ENCODE assay signal across 14 cellular contexts in the genomic region with DNA sequence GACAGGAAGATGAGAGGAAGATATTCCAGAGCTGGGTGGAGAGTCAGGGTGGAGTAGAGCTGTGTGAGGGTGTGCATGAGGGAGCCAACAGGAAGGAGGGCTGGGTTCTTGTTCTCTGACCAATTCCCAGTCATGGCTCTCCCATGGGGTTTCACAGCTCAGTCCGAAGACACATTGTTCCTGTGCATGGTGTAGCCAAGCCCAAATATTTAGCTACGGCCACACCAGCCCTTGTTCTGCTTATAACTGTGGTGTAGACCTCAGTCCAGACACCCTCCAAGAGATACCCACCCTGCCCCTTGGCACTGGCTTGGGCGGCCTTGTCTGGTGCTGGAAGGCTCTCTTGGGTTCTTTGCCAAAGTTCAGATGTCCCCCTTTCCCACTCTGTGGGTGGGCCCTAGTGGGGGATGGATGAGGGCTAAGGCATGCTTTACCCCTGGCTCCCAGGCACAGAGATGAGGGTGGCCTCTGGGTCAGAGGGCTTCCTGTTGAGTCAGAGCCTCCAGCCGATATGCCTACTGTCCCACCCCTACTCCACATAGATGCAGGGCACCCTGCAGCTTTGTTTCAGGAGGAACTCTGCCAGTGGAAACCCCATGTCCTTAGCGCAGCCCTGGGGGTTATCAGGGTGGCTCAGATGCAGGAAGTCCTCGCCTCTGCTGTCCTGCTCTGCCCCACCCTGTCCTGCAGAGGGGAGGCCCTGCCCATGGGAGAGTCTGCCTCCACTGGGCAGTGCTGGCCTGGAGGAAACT.
DNase-seq lines count a peak whose midpoint lies in the region; ATAC-seq and TF ChIP-seq lines count a peak whose summit lies in the region.
"Had no signal": no experiment of that assay in that cellular context is flagged by ENCODE, and none has a peak within 500 bp of the region (broad histone marks: within the 10 kb centered on the region; RNA-seq: fewer than 3 reads in every experiment).

No MANE protein-coding gene starts in this region.

- peak overlapping the region; percentile 7 for H3K27ac Mint-ChIP-seq in endothelial cell (ENCODE audit: unreplicated experiment)
- H3K27ac Mint-ChIP-seq: immature natural killer cell had no signal

- H3K79me1 ChIP-seq in mesenchymal stem cell (replicated peaks; ENCODE audit: low read length, poor library complexity, severe bottlenecking), result no peaks in the 10 kb centered on the region

- no peak overlapping the region for H2AK5ac ChIP-seq in mesenchymal stem cell (ENCODE audit: low read length, severe bottlenecking)

- intact Hi-C loops in thyroid gland (cut with DNase I), result no loop called here

- H2BK120ac ChIP-seq in mesenchymal stem cell (ENCODE audit: low read depth, low read length), result no peak overlapping the region

- TF ChIP-seq CTCF in endothelial cell (IDR thresholded peaks at IDR 0.05; ENCODE audit: unreplicated experiment) (no peak), thyroid gland (IDR thresholded peaks at IDR 0.05) (no peak)

- no peaks in the 10 kb centered on the region for H3K9me3 Mint-ChIP-seq in endothelial cell (ENCODE audit: unreplicated experiment)

- peak overlapping the region; percentile 27 for H3K9ac ChIP-seq in mesenchymal stem cell (ENCODE audit: low read length)

- H2BK5ac ChIP-seq in mesenchymal stem cell (ENCODE audit: low read depth, low read length, poor library complexity, severe bottlenecking), result no peak overlapping the region

- H4K8ac ChIP-seq in mesenchymal stem cell (ENCODE audit: low read length), result no peak overlapping the region

- no peak overlapping the region for H3K4me3 Mint-ChIP-seq in endothelial cell (ENCODE audit: unreplicated experiment)
- H3K4me3 Mint-ChIP-seq: immature natural killer cell had no signal

- H3K36me3 ChIP-seq in mesenchymal stem cell (ENCODE audit: control insufficient read depth in 1 of 2, insufficient read depth in 2 of 2, low read depth in 1 of 2, low read length in 2 of 2) (no peaks in the 10 kb centered on the region), thyroid gland (no peaks in the 10 kb centered on the region)

- no peak overlapping the region for H2BK15ac ChIP-seq in mesenchymal stem cell (ENCODE audit: low read depth, poor library complexity, severe bottlenecking)

- 65% methylated on average over 6 of the region's 6 CpGs for WGBS in mesenchymal stem cell
- WGBS in thyroid gland, 2 donors, result 54 to 65% methylated on average over 6 of the region's 6 CpGs

- H3K27ac ChIP-seq in mesenchymal stem cell (ENCODE audit: low read length, poor library complexity, severe bottlenecking), result no peak overlapping the region
- peak overlapping the region; percentile 62 to 72 (median 65) for H3K27ac ChIP-seq in thyroid gland
- H3K27ac ChIP-seq: neutrophil had no signal

- no peak overlapping the region for H3K4me2 ChIP-seq in mesenchymal stem cell (ENCODE audit: low read length, poor library complexity, severe bottlenecking)

- H3K4me1 Mint-ChIP-seq in endothelial cell (ENCODE audit: unreplicated experiment), result peaks cover 42% of the 10 kb centered on the region
- H3K4me1 Mint-ChIP-seq: immature natural killer cell had no signal

- H3K4me3 ChIP-seq in mesenchymal stem cell (ENCODE audit: insufficient read depth in 1 of 2, low read depth in 1 of 2, low read length in 2 of 2) (peak overlapping the region in 1 of 2 experiments; percentile 20), thyroid gland (replicated peaks in 1 of 3) (no peak overlapping the region)

- H2AFZ ChIP-seq in mesenchymal stem cell (ENCODE audit: low read depth, low read length), result no peak overlapping the region

- H3K4ac ChIP-seq in mesenchymal stem cell (ENCODE audit: low read depth in 1 of 2, low read length in 2 of 2), result peak overlapping the region in 1 of 2 experiments; percentile 17

- H3K27me3 ChIP-seq in mesenchymal stem cell (ENCODE audit: control insufficient read depth in 1 of 2, insufficient read depth in 1 of 2, low read length in 2 of 2) (peaks cover 0 to 32% of the 10 kb centered on the region in 2 experiments), thyroid gland (no peaks in the 10 kb centered on the region)
- H3K27me3 ChIP-seq: neutrophil had no signal

- peak overlapping the region in 1 of 2 experiments; percentile 43 for H3K23ac ChIP-seq in mesenchymal stem cell (ENCODE audit: low read length in 2 of 2)

- H2BK12ac ChIP-seq in mesenchymal stem cell (ENCODE audit: low read length in 2 of 2), result no peak overlapping the region

- H4K91ac ChIP-seq in mesenchymal stem cell (ENCODE audit: low read length), result peak overlapping the region; percentile 71

- peaks cover 21% of the 10 kb centered on the region for H3K36me3 Mint-ChIP-seq in endothelial cell (ENCODE audit: low read depth, unreplicated experiment)
- H3K36me3 Mint-ChIP-seq: immature natural killer cell had no signal

- ATAC-seq in GM19455 (IDR thresholded peaks at IDR 0.05; ENCODE audit: unreplicated experiment), result no peak

- no peaks in the 10 kb centered on the region for H3K9me3 ChIP-seq in mesenchymal stem cell (ENCODE audit: control insufficient read depth, low read length)
- no peaks in the 10 kb centered on the region for H3K9me3 ChIP-seq in thyroid gland
- H3K9me3 ChIP-seq: neutrophil had no signal

- H3K18ac ChIP-seq in mesenchymal stem cell (ENCODE audit: low read depth in 1 of 2, low read length in 2 of 2), result no peak overlapping the region

- H3K27me3 Mint-ChIP-seq in endothelial cell (ENCODE audit: unreplicated experiment), result peaks cover 15% of the 10 kb centered on the region

- no peaks in the 10 kb centered on the region for H3K4me1 ChIP-seq in mesenchymal stem cell (ENCODE audit: control insufficient read depth, insufficient read depth, low read depth, low read length)
- peaks cover 54 to 55% of the 10 kb centered on the region in 2 donors for H3K4me1 ChIP-seq in thyroid gland

- peak overlapping the region in 1 of 2 experiments; percentile 80 for H3K14ac ChIP-seq in mesenchymal stem cell (ENCODE audit: low read length in 2 of 2)

- DNase-seq in M059J (ENCODE audit: low read depth), result peak; percentile 9
- DNase-seq in endothelial cell (ENCODE audit: low spot score), result no peak
- no peak for DNase-seq in mesenchymal stem cell
- peak; percentile 16 to 36 for DNase-seq in thyroid gland
- DNase-seq in NCI-H146 (lab: John Stamatoyannopoulos, UW), result no peak
- DNase-seq in NCI-H1417 (lab: John Stamatoyannopoulos, UW), result no peak
- no peak for DNase-seq in AML-193 (lab: John Stamatoyannopoulos, UW)
- DNase-seq: activated CD8-positive, alpha-beta memory T cell treated with anti-CD3 and anti-CD28 coated beads, Interleukin-2, amount 50 U/mL, for 48 hours; Calu3; immature natural killer cell; NCI-H1930; stimulated activated CD4-positive, alpha-beta T cell treated with anti-CD3 and anti-CD28 coated beads, Interleukin-4, amount 100 ng/mL, for 4 hours had no signal

- no peak for TF ChIP-seq POLR2A in thyroid gland (IDR thresholded peaks at IDR 0.05)

Comparison
In these comparisons a context has a peak if more than half of its experiments do, and no peak if none do; other contexts are left out.
1. DNase-seq: peak in M059J (single experiment) and thyroid gland (2 of 2); none in endothelial cell (single experiment), mesenchymal stem cell (single experiment), NCI-H146 (single experiment), NCI-H1417 (0 of 3) and AML-193 (0 of 2).